In the genomic region with DNA sequence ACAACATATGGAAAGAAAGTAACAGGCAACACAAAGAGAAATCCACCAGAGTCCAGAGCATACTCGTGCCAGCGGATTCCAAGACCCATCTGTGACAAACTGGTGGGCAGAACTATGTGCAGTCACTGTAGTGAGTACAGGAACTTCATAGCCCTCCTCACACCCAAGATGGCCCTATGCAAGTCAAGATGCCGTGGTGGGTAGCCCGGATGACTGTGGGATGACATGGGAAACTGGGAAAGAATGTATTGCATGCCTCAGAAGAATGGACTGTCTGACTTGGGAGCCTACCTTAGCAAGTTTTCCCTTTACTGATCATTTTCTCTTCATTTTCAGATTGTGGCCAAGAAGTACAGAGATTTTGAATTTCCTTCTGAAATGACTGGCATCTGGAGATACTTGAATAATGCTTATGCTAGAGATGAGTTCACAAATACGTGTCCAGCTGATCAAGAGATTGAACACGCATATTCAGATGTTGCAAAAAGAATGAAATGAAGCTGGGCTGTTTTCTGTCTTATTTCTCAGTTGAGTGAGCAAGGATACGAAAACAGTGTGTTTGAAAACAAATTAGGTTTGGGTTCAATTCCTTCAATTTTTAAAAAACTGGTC, we compare ENCODE assay signal across 18 cellular contexts. TPM values are rescaled to one million over a fixed set of nuclear protein-coding genes. Genes with fewer than 3 reads are reported as not detected.
DNase-seq lines count a peak whose midpoint lies in the region; ATAC-seq, FAIRE-seq and TF ChIP-seq lines count a peak whose summit lies in the region.
"Had no signal": no experiment of that assay in that cellular context is flagged by ENCODE, and none has a peak within 500 bp of the region (broad histone marks: within the 10 kb centered on the region; RNA-seq: fewer than 3 reads in every experiment).

No MANE protein-coding gene starts in this region.

- H3K4me3 Mint-ChIP-seq in activated CD4-positive, alpha-beta T cell treated with anti-CD3 and anti-CD28 coated beads for 36 hours, result no peak overlapping the region
- H3K4me3 Mint-ChIP-seq in activated CD4-positive, alpha-beta T cell treated with anti-CD3 and anti-CD28 coated beads, Interleukin-2, amount 10 ng/mL, durations not matched to agents 7 days and 5 days, result no peak overlapping the region
- H3K4me3 Mint-ChIP-seq in stimulated activated memory B cell treated with anti-CD40 and anti-IgM and Interleukin-4, amounts not matched to agents 10 μg/mL and 1 μg/mL and 100 μg/mL, for 72 hours, result no peak overlapping the region
- H3K4me3 Mint-ChIP-seq: CD4-positive, alpha-beta T cell; H9 had no signal

- no peak for DNase-seq in activated CD4-positive, alpha-beta T cell treated with anti-CD3 and anti-CD28 coated beads for 36 hours
- no peak for DNase-seq in activated CD4-positive, alpha-beta T cell treated with anti-CD3 and anti-CD28 coated beads, Interleukin-2, amount 10 ng/mL, durations not matched to agents 7 days and 5 days
- DNase-seq in Karpas-422 (no peak), GM12878 (ENCODE audit: low read depth, low spot score) (no peak), left lobe of liver (ENCODE audit: low spot score) (no peak), KBM-7 (no peak), AG08396 (ENCODE audit: low spot score) (no peak)
- DNase-seq: Calu3; CD4-positive, alpha-beta T cell; DMS 273 treated with DMSO at 0.1 percent for 48 hours; GOT3; H9 had no signal

- H2AFZ ChIP-seq in Karpas-422 (ENCODE audit: low read length) (no peak overlapping the region; the same call in 1 of the 2 replicates), GM12878 (ENCODE audit: control insufficient read depth, low read depth, low read length) (no peak overlapping the region)

- no peak for TF ChIP-seq POLR2A in GM12878 (IDR thresholded peaks at IDR 0.05; ENCODE audit: low read depth, low read length)

- no peak for TF ChIP-seq CTCF in GM12878 (IDR thresholded peaks at IDR 0.05 in 2 of 3, conservative IDR thresholded peaks at IDR 0.05 in 1 of 3; ENCODE audit: control insufficient read depth in 2 of 3, extremely low read depth in 1 of 3, insufficient read depth in 1 of 3, low read depth in 3 of 3, low read length in 3 of 3)

- SMC1A ChIA-PET in GM12878 (lab: Charles Lee; ENCODE audit: uncharacterized antibody, unreplicated experiment), result no interaction called here

- no peak for TF ChIP-seq EP300 in GM12878 (IDR thresholded peaks at IDR 0.05; ENCODE audit: borderline replicate concordance in 1 of 2, control insufficient read depth in 1 of 2, low read depth in 2 of 2, low read length in 2 of 2)

- no peaks in the 10 kb centered on the region for H3K9me3 Mint-ChIP-seq in activated CD4-positive, alpha-beta T cell treated with anti-CD3 and anti-CD28 coated beads for 36 hours (ENCODE audit: low read depth)
- no peaks in the 10 kb centered on the region for H3K9me3 Mint-ChIP-seq in activated CD4-positive, alpha-beta T cell treated with anti-CD3 and anti-CD28 coated beads, Interleukin-2, amount 10 ng/mL, durations not matched to agents 7 days and 5 days
- H3K9me3 Mint-ChIP-seq in stimulated activated memory B cell treated with anti-CD40 and anti-IgM and Interleukin-4, amounts not matched to agents 10 μg/mL and 1 μg/mL and 100 μg/mL, for 72 hours, result no peaks in the 10 kb centered on the region
- H3K9me3 Mint-ChIP-seq: CD4-positive, alpha-beta T cell; H9 had no signal

- no peak for FAIRE-seq in GM12878 (lab: Jason Lieb, UNC)

- TF ChIP-seq RAD21 in GM12878 (IDR thresholded peaks at IDR 0.05; ENCODE audit: insufficient read depth, low read depth, low read length), result no peak

- H3K36me3 ChIP-seq in Karpas-422 (ENCODE audit: insufficient read depth, low read length) (no peaks in the 10 kb centered on the region), GM12878 (ENCODE audit: control insufficient read depth in 2 of 2, insufficient read depth in 2 of 2, low read length in 1 of 2) (peaks cover 3% of the 10 kb centered on the region in 2 experiments; a peak in 2 of 4 replicates)
- H3K36me3 ChIP-seq: BLaER1 treated with 17β-estradiol and CSF1 and Interleukin-3, amounts not matched to agents 10 nM and 100 nM had no signal

- H3K9me2 ChIP-seq in Karpas-422 (replicated peaks; ENCODE audit: insufficient read depth, low read length), result no peaks in the 10 kb centered on the region

- H3K9ac ChIP-seq in Karpas-422 (ENCODE audit: low read length) (0 out of 2 replicates have a peak overlapping the region, but pooled peaks have one; percentile 6), GM12878 (ENCODE audit: control insufficient read depth, insufficient read depth, low read length) (no peak overlapping the region)
- H3K9ac ChIP-seq: BLaER1 treated with 17β-estradiol and CSF1 and Interleukin-3, amounts not matched to agents 10 nM and 100 nM had no signal

- BruUV-seq in GM12878 (replicated peaks; lab: Mats Ljungman, UMichigan), result no TSS peak

- peak overlapping the region; percentile 27; the same call in 1 of the 2 replicates for H3K4me3 ChIP-seq in Karpas-422 (ENCODE audit: low read length)
- H3K4me3 ChIP-seq in GM12878, result no peak overlapping the region
- H3K4me3 ChIP-seq: BLaER1 treated with 17β-estradiol and CSF1 and Interleukin-3, amounts not matched to agents 10 nM and 100 nM had no signal

- POLR2A ChIA-PET in activated CD4-positive, alpha-beta T cell treated with anti-CD3 and anti-CD28 coated beads for 36 hours (lab: Charles Lee), result no interaction called here
- POLR2A ChIA-PET in activated CD4-positive, alpha-beta T cell treated with anti-CD3 and anti-CD28 coated beads, Interleukin-2, amount 10 ng/mL, durations not matched to agents 7 days and 5 days (lab: Charles Lee), result no interaction called here
- POLR2A ChIA-PET in GM12878 (lab: Charles Lee), result no interaction called here

- peaks cover 12% of the 10 kb centered on the region for H3K4me1 Mint-ChIP-seq in activated CD4-positive, alpha-beta T cell treated with anti-CD3 and anti-CD28 coated beads for 36 hours
- H3K4me1 Mint-ChIP-seq in activated CD4-positive, alpha-beta T cell treated with anti-CD3 and anti-CD28 coated beads, Interleukin-2, amount 10 ng/mL, durations not matched to agents 7 days and 5 days, result peaks cover 15% of the 10 kb centered on the region
- peaks cover 12% of the 10 kb centered on the region for H3K4me1 Mint-ChIP-seq in stimulated activated memory B cell treated with anti-CD40 and anti-IgM and Interleukin-4, amounts not matched to agents 10 μg/mL and 1 μg/mL and 100 μg/mL, for 72 hours

- in situ Hi-C loops in GM12878 (cut with MboI), result no loop called here
- in situ Hi-C loops in KBM-7 (cut with MboI; ENCODE audit: low pct_unique_long_range_greater_than_20kb, low sequenced_read_pairs), result no loop called here

- H3K27ac ChIP-seq in Karpas-422 (ENCODE audit: low read length) (no peak overlapping the region), GM12878 (ENCODE audit: control insufficient read depth, insufficient read depth) (no peak overlapping the region)
- H3K27ac ChIP-seq: 22Rv1; BLaER1 treated with 17β-estradiol and CSF1 and Interleukin-3, amounts not matched to agents 10 nM and 100 nM; HL-60 had no signal

- H3K4me1 ChIP-seq in Karpas-422 (ENCODE audit: low read length) (peaks cover 23% of the 10 kb centered on the region), GM12878 (ENCODE audit: control insufficient read depth, insufficient read depth, low read length) (peaks cover 10% of the 10 kb centered on the region)

- H3K27ac Mint-ChIP-seq in activated CD4-positive, alpha-beta T cell treated with anti-CD3 and anti-CD28 coated beads for 36 hours, result no peak overlapping the region
- no peak overlapping the region for H3K27ac Mint-ChIP-seq in activated CD4-positive, alpha-beta T cell treated with anti-CD3 and anti-CD28 coated beads, Interleukin-2, amount 10 ng/mL, durations not matched to agents 7 days and 5 days
- H3K27ac Mint-ChIP-seq in stimulated activated memory B cell treated with anti-CD40 and anti-IgM and Interleukin-4, amounts not matched to agents 10 μg/mL and 1 μg/mL and 100 μg/mL, for 72 hours, result no peak overlapping the region
- H3K27ac Mint-ChIP-seq: CD4-positive, alpha-beta T cell; H9 had no signal

- WGBS in GM12878 (ENCODE audit: insufficient coverage, insufficient replicate concordance, low lambda C conversion rate, missing lambda C conversion rate), result 20% methylated on average over 7 of the region's 7 CpGs

- CTCF ChIA-PET in activated CD4-positive, alpha-beta T cell treated with anti-CD3 and anti-CD28 coated beads for 36 hours (lab: Charles Lee), result no interaction called here
- CTCF ChIA-PET in activated CD4-positive, alpha-beta T cell treated with anti-CD3 and anti-CD28 coated beads, Interleukin-2, amount 10 ng/mL, durations not matched to agents 7 days and 5 days (lab: Charles Lee), result no interaction called here
- CTCF ChIA-PET in GM12878 (lab: Yijun Ruan, JAX), result no interaction called here

- RAD21 ChIA-PET in GM12878 (lab: Charles Lee; ENCODE audit: unreplicated experiment), result no interaction called here

- no peaks in the 10 kb centered on the region for H4K20me1 ChIP-seq in Karpas-422 (ENCODE audit: insufficient read depth, low read depth, low read length)
- no peaks in the 10 kb centered on the region for H4K20me1 ChIP-seq in GM12878 (ENCODE audit: control insufficient read depth, insufficient read depth)
- H4K20me1 ChIP-seq: BLaER1 treated with 17β-estradiol and CSF1 and Interleukin-3, amounts not matched to agents 10 nM and 100 nM had no signal

- H3K79me2 ChIP-seq in Karpas-422 (ENCODE audit: low read length), result no peaks in the 10 kb centered on the region
- no peaks in the 10 kb centered on the region for H3K79me2 ChIP-seq in GM12878 (ENCODE audit: control insufficient read depth, insufficient read depth, low read length)

- H3K36me3 Mint-ChIP-seq in activated CD4-positive, alpha-beta T cell treated with anti-CD3 and anti-CD28 coated beads for 36 hours (ENCODE audit: low read depth), result no peaks in the 10 kb centered on the region
- H3K36me3 Mint-ChIP-seq in activated CD4-positive, alpha-beta T cell treated with anti-CD3 and anti-CD28 coated beads, Interleukin-2, amount 10 ng/mL, durations not matched to agents 7 days and 5 days (ENCODE audit: low read depth), result no peaks in the 10 kb centered on the region
- H3K36me3 Mint-ChIP-seq in stimulated activated memory B cell treated with anti-CD40 and anti-IgM and Interleukin-4, amounts not matched to agents 10 μg/mL and 1 μg/mL and 100 μg/mL, for 72 hours, result no peaks in the 10 kb centered on the region

- ATAC-seq in activated CD4-positive, alpha-beta T cell treated with anti-CD3 and anti-CD28 coated beads for 36 hours, result peak; percentile 14
- peak; percentile 12; the same call in 2 of the 3 replicates for ATAC-seq in GM12878
- peak; percentile 22 for ATAC-seq in stimulated activated memory B cell treated with anti-CD40 and anti-IgM and Interleukin-4, amounts not matched to agents 10 μg/mL and 1 μg/mL and 100 μg/mL, for 72 hours
- no peak for ATAC-seq in left lobe of liver

- intact Hi-C loops in activated CD4-positive, alpha-beta T cell treated with anti-CD3 and anti-CD28 coated beads for 36 hours (cut with DNase I, micrococcal nuclease), result no loop called here
- intact Hi-C loops in GM12878 (cut with micrococcal nuclease; ENCODE audit: unreplicated experiment), result no loop called here

- H3K27me3 Mint-ChIP-seq in activated CD4-positive, alpha-beta T cell treated with anti-CD3 and anti-CD28 coated beads for 36 hours, result peaks cover 16% of the 10 kb centered on the region
- H3K27me3 Mint-ChIP-seq in activated CD4-positive, alpha-beta T cell treated with anti-CD3 and anti-CD28 coated beads, Interleukin-2, amount 10 ng/mL, durations not matched to agents 7 days and 5 days, result no peaks in the 10 kb centered on the region
- H3K27me3 Mint-ChIP-seq in stimulated activated memory B cell treated with anti-CD40 and anti-IgM and Interleukin-4, amounts not matched to agents 10 μg/mL and 1 μg/mL and 100 μg/mL, for 72 hours, result no peaks in the 10 kb centered on the region
- H3K27me3 Mint-ChIP-seq: CD4-positive, alpha-beta T cell had no signal

- H3K4me2 ChIP-seq in Karpas-422 (ENCODE audit: low read depth, low read length, poor library complexity, severe bottlenecking) (peak overlapping the region; percentile 49), GM12878 (ENCODE audit: control insufficient read depth, insufficient read depth) (no peak overlapping the region)

- H3K9me3 ChIP-seq in Karpas-422 (ENCODE audit: low read length) (no peaks in the 10 kb centered on the region), GM12878 (replicated peaks; ENCODE audit: control insufficient read depth, insufficient read depth, low read length) (no peaks in the 10 kb centered on the region)
- H3K9me3 ChIP-seq: BLaER1 treated with 17β-estradiol and CSF1 and Interleukin-3, amounts not matched to agents 10 nM and 100 nM had no signal

- H3K27me3 ChIP-seq in Karpas-422 (ENCODE audit: low read length) (no peaks in the 10 kb centered on the region), GM12878 (replicated peaks in 1 of 2; ENCODE audit: control insufficient read depth in 2 of 2, insufficient read depth in 2 of 2, low read length in 1 of 2) (no peaks in the 10 kb centered on the region)
- H3K27me3 ChIP-seq: BLaER1 treated with 17β-estradiol and CSF1 and Interleukin-3, amounts not matched to agents 10 nM and 100 nM had no signal

RNA-seq across cellular contexts. Expression of a gene that starts 47.3 kb away (rescaled TPM):
- total RNA-seq in activated CD4-positive, alpha-beta T cell treated with anti-CD3 and anti-CD28 coated beads for 36 hours, result under 1 TPM; 0.07 to 0.11 TPM
- not detected for total RNA-seq in activated CD4-positive, alpha-beta T cell treated with anti-CD3 and anti-CD28 coated beads, Interleukin-2, amount 10 ng/mL, durations not matched to agents 7 days and 5 days
- not detected in 2 replicates for total RNA-seq in Karpas-422 (2014; rRNA removed; shearing (Covaris generic); ENCODE audit: low replicate concordance)
- 7.1 and 7.6 TPM in 2 replicates for total RNA-seq in GM12878 (2013; cell fraction: nucleolus; rRNA removed)
- total RNA-seq in GM12878 (2014; rRNA removed), result 9.3 and 10.0 TPM in 2 replicates
- 10.8 and 10.9 TPM in 2 replicates for total RNA-seq in GM12878 (2014; rRNA removed; fragmentation: Illumina TruSeq; extraction: Trizol)
- 31.9 and 34.1 TPM in 2 replicates for total RNA-seq in GM12878 (2021)
- 13.8 TPM for polyA plus RNA-seq in GM12878 (2011; ENCODE audit: low read depth)
- polyA plus RNA-seq in GM12878 (2011; rRNA removed), result 5.7 and 6.6 TPM in 2 replicates
- 3.2 and 5.1 TPM in 2 replicates for polyA plus RNA-seq in GM12878 (2011; cell fraction: cytosol; rRNA removed)
- polyA plus RNA-seq in GM12878 (2011; cell fraction: nucleus; rRNA removed), result 3.4 and 5.3 TPM in 2 replicates
- polyA plus RNA-seq in GM12878 (2012), result 16.6 and 19.3 TPM in 2 replicates
- 32.2 and 39.5 TPM in 2 replicates for polyA plus RNA-seq in GM12878 (2014; fragmentation: Illumina TruSeq; extraction: Trizol)
- 10 to 100 TPM in 1 of 2 experiments, 1 to 10 TPM in 1; 8.4 to 15.4 TPM for polyA plus RNA-seq in GM12878 (2014; fragmentation: Nextera tagmentation; extraction: Ambion mirVana)
- 13.0 and 13.4 TPM in 2 replicates for polyA plus RNA-seq in GM12878 (2014; rRNA removed)
- 10 to 100 TPM in 1 of 2 experiments, 1 to 10 TPM in 1; 9.0 to 11.4 TPM for polyA plus RNA-seq in GM12878 (2016; fragmentation: Nextera tagmentation; extraction: Ambion mirVana)
- polyA minus RNA-seq in GM12878 (2011; rRNA and poly(A)+ RNA removed), result 1.6 and 2.3 TPM in 2 replicates
- polyA minus RNA-seq in GM12878 (2011; cell fraction: cytosol; rRNA and poly(A)+ RNA removed), result 1.7 and 2.1 TPM in 2 replicates
- polyA minus RNA-seq in GM12878 (2011; cell fraction: nucleus; rRNA and poly(A)+ RNA removed), result 0.85 and 1.7 TPM in 2 replicates
- 0.45 TPM for total RNA-seq in left lobe of liver
- total RNA-seq: A673, G401 had no signal
